ENCODE assay signal across 8 cellular contexts in genomic region chr3:98329392-98330124, GRCh38. TPM values are rescaled to one million over a fixed set of nuclear protein-coding genes. Genes with fewer than 3 reads are reported as not detected.
DNase-seq lines count a peak whose midpoint lies in the region; ATAC-seq and TF ChIP-seq lines count a peak whose summit lies in the region.

No MANE protein-coding gene starts in this region.

- POLR2A ChIA-PET in AG04450 (lab: Yijun Ruan, JAX): no interaction called here

- H3K4me1 ChIP-seq in lower lobe of right lung: no peaks in the 10 kb centered on the region

- CTCF ChIA-PET in AG04450 (lab: Charles Lee): interaction anchor here (0.6 to 7.9 kb wide), 27 partner anchors 9 to 546 kb away, joined by 3 to 209 read pairs (median 3); no protein-coding TSS in a partner anchor

- H3K27ac ChIP-seq in AG04450 (ENCODE audit: low read depth, low read length) (no peak overlapping the region), WERI-Rb-1 (no peak overlapping the region), lower lobe of right lung (no peak overlapping the region)

- H3K36me3 ChIP-seq in WERI-Rb-1: no peaks in the 10 kb centered on the region
- no peaks in the 10 kb centered on the region for H3K36me3 ChIP-seq in lower lobe of right lung

- H3K4me3 ChIP-seq in AG04450 (ENCODE audit: low read depth, low read length): no peak overlapping the region
- H3K4me3 ChIP-seq in GM12875 (ENCODE audit: low read depth, low read length): no peak overlapping the region
- H3K4me3 ChIP-seq in WERI-Rb-1 (ENCODE audit: low read depth, low read length): no peak overlapping the region
- H3K4me3 ChIP-seq in lower lobe of right lung: no peak overlapping the region

- peak; percentile 65 for ATAC-seq in HG02642 (IDR thresholded peaks at IDR 0.05; ENCODE audit: poor library complexity, unreplicated experiment)
- ATAC-seq in lower lobe of right lung: peak; percentile 74 to 75
- peak; percentile 61 for ATAC-seq in stimulated activated naive CD8-positive, alpha-beta T cell treated with anti-CD3 and anti-CD28 coated beads, Interleukin-15, Interleukin-2, amounts not matched to agents 100 U/mL and 50 U/mL, for 24 hours

- H3K27me3 ChIP-seq in AG04450 (ENCODE audit: control insufficient read depth, insufficient read depth, low read length) (no peaks in the 10 kb centered on the region), WERI-Rb-1 (ENCODE audit: insufficient read depth, low read depth, severe bottlenecking) (peaks cover 14% of the 10 kb centered on the region), lower lobe of right lung (ENCODE audit: low read depth) (peaks cover 5% of the 10 kb centered on the region)

- DNase-seq in AG04450 (ENCODE audit: low read depth, low spot score) (peak; percentile 6), NCI-H1105 (lab: John Stamatoyannopoulos, UW) (peak; percentile 53), WERI-Rb-1 (peak; percentile 41), dermis blood vessel endothelial cell (peak; percentile 68), lower lobe of right lung (no peak)
- peak; percentile 35 for DNase-seq in stimulated activated naive CD8-positive, alpha-beta T cell treated with anti-CD3 and anti-CD28 coated beads, Interleukin-15, Interleukin-2, amounts not matched to agents 100 U/mL and 50 U/mL, for 24 hours

- peak; percentile 85 for TF ChIP-seq CTCF in AG04450 (IDR thresholded peaks at IDR 0.05; ENCODE audit: low read depth, low read length)
- peak; percentile 81 for TF ChIP-seq CTCF in GM12875 (IDR thresholded peaks at IDR 0.05; ENCODE audit: borderline replicate concordance, insufficient read depth, low read depth, low read length)
- peak; percentile 74 for TF ChIP-seq CTCF in WERI-Rb-1 (IDR thresholded peaks at IDR 0.05; ENCODE audit: low read depth, low read length)
- peak; percentile 62 for TF ChIP-seq CTCF in lower lobe of right lung (IDR thresholded peaks at IDR 0.05)

- H3K9me3 ChIP-seq in AG04450 (ENCODE audit: control insufficient read depth, insufficient read depth, low read length) (no peaks in the 10 kb centered on the region), WERI-Rb-1 (ENCODE audit: severe bottlenecking) (no peaks in the 10 kb centered on the region), lower lobe of right lung (no peaks in the 10 kb centered on the region)

- intact Hi-C loops in lower lobe of right lung (cut with DNase I): no loop called here

RNA-seq across cellular contexts. Expression of gene OR5K4, which starts 24.1 kb away (rescaled TPM):
- polyA plus RNA-seq in AG04450 (2011; rRNA removed): not detected in 2 replicates
- polyA minus RNA-seq in AG04450 (2011; rRNA and poly(A)+ RNA removed): not detected in 2 replicates
- not detected in 2 replicates for total RNA-seq in dermis blood vessel endothelial cell
- not detected for total RNA-seq in lower lobe of right lung

RNA-seq across cellular contexts. Expression of gene OR5H2, which starts 47.3 kb away (rescaled TPM):
- not detected in 2 replicates for polyA plus RNA-seq in AG04450 (2011; rRNA removed)
- polyA minus RNA-seq in AG04450 (2011; rRNA and poly(A)+ RNA removed): not detected in 2 replicates
- total RNA-seq in dermis blood vessel endothelial cell (not detected in 2 replicates), lower lobe of right lung (not detected)
